In genomic region chr18:74785632-74786031, GRCh38 we compare ENCODE assay signal across 16 cellular contexts.
DNase-seq lines count a peak whose midpoint lies in the region; ATAC-seq, FAIRE-seq and TF ChIP-seq lines count a peak whose summit lies in the region.
"Had no signal": no experiment of that assay in that cellular context is flagged by ENCODE, and none has a peak within 500 bp of the region (broad histone marks: within the 10 kb centered on the region; RNA-seq: fewer than 3 reads in every experiment).

No MANE protein-coding gene starts in this region.

- no peak overlapping the region for H2BK5ac ChIP-seq in H1 (ENCODE audit: low read depth, low read length)
- H2BK5ac ChIP-seq in mesenchymal stem cell (ENCODE audit: low read depth, low read length, poor library complexity, severe bottlenecking) = no peak overlapping the region

- H3K36me3 ChIP-seq in HepG2 (replicated peaks in 1 of 2; ENCODE audit: control insufficient read depth in 1 of 2, insufficient read depth in 2 of 2, low read length in 2 of 2) (no peaks in the 10 kb centered on the region; a peak in 1 of 5 replicates), right lobe of liver (peaks cover 0 to 4% (median 0%) of the 10 kb centered on the region in 4 donors), H1 (ENCODE audit: control insufficient read depth in 2 of 4, insufficient read depth in 4 of 4, low read length in 3 of 4) (no peaks in the 10 kb centered on the region), mesenchymal stem cell (ENCODE audit: control insufficient read depth in 1 of 2, insufficient read depth in 2 of 2, low read depth in 1 of 2, low read length in 2 of 2) (peaks cover 3 to 15% of the 10 kb centered on the region in 2 experiments)

- H3K27me3 ChIP-seq in HepG2 (ENCODE audit: control insufficient read depth in 1 of 2, insufficient read depth in 2 of 2, low read length in 2 of 2) = no peaks in the 10 kb centered on the region
- no peaks in the 10 kb centered on the region for H3K27me3 ChIP-seq in right lobe of liver
- H3K27me3 ChIP-seq in H1 (replicated peaks in 1 of 4; ENCODE audit: control insufficient read depth in 3 of 4, extremely low read depth in 1 of 4, insufficient read depth in 3 of 4, low read length in 3 of 4) = no peaks in the 10 kb centered on the region
- H3K27me3 ChIP-seq in mesenchymal stem cell (ENCODE audit: control insufficient read depth in 1 of 2, insufficient read depth in 1 of 2, low read length in 2 of 2) = no peaks in the 10 kb centered on the region

- H3K18ac ChIP-seq in H1 (ENCODE audit: extremely low read depth, low read length) (no peak overlapping the region), mesenchymal stem cell (ENCODE audit: low read depth in 1 of 2, low read length in 2 of 2) (no peak overlapping the region)

- no peaks in the 10 kb centered on the region for H3K79me1 ChIP-seq in H1 (ENCODE audit: low read depth, low read length)
- no peaks in the 10 kb centered on the region for H3K79me1 ChIP-seq in mesenchymal stem cell (replicated peaks; ENCODE audit: low read length, poor library complexity, severe bottlenecking)

- no peak overlapping the region for H3K56ac ChIP-seq in H1 (replicated peaks; ENCODE audit: insufficient read length, low read depth, low read length)

- TF ChIP-seq CTCF in HepG2 (CRISPR knock-in tag; IDR thresholded peaks at IDR 0.05) (no peak), right lobe of liver (IDR thresholded peaks at IDR 0.05) (no peak), H1 (IDR thresholded peaks at IDR 0.05; ENCODE audit: control extremely low read depth in 1 of 3, insufficient read depth in 1 of 3, low read depth in 1 of 3, low read length in 3 of 3) (no peak), GM10266 (IDR thresholded peaks at IDR 0.05; ENCODE audit: control insufficient read depth, insufficient read depth, low read depth, missing control alignments) (no peak)

- TF ChIP-seq RAD21 in HepG2 (CRISPR knock-in tag; IDR thresholded peaks at IDR 0.05) (no peak), H1 (IDR thresholded peaks at IDR 0.05 in 1 of 2, conservative IDR thresholded peaks at IDR 0.05 in 1 of 2; ENCODE audit: low read depth in 2 of 2, low read length in 2 of 2) (no peak)

- FAIRE-seq in HepG2 (lab: Jason Lieb, UNC) (no peak), H1 (lab: Jason Lieb, UNC) (no peak)
- FAIRE-seq: G401.6, H54 had no signal

- POLR2A ChIA-PET in HepG2 (lab: Yijun Ruan, JAX) (no interaction called here), H1 (lab: Charles Lee; ENCODE audit: partially characterized antibody) (no interaction called here)

- H2BK120ac ChIP-seq in H1 (replicated peaks; ENCODE audit: low read depth, low read length) (no peak overlapping the region), mesenchymal stem cell (ENCODE audit: low read depth, low read length) (no peak overlapping the region)

- TF ChIP-seq EP300 in HepG2 (IDR thresholded peaks at IDR 0.05; ENCODE audit: low read depth in 2 of 2, low read length in 2 of 2) = no peak
- TF ChIP-seq EP300 in HepG2 (CRISPR knock-in tag; IDR thresholded peaks at IDR 0.05; ENCODE audit: borderline replicate concordance) = no peak
- TF ChIP-seq EP300 in H1 (IDR thresholded peaks at IDR 0.05; ENCODE audit: borderline replicate concordance in 1 of 2, low read depth in 2 of 2, low read length in 2 of 2) = no peak

- WGBS in HepG2 (ENCODE audit: low lambda C conversion rate) = 99% methylated on average over 3 of the region's 6 CpGs
- 95% methylated on average over 2 of the region's 6 CpGs for WGBS in right lobe of liver (ENCODE audit: insufficient coverage, low coverage, low lambda C conversion rate, missing lambda C conversion rate)
- 95% methylated on average over 6 of the region's 6 CpGs; no CpG with 5 or more reads in 1 of the 2 experiments for WGBS in H1 (ENCODE audit: extremely low coverage in 1 of 2, insufficient coverage in 1 of 2, insufficient read length in 1 of 2, insufficient replicate concordance in 2 of 2, low coverage in 1 of 2, low lambda C conversion rate in 2 of 2, missing lambda C conversion rate in 1 of 2), 2 experiments
- WGBS in mesenchymal stem cell = 96% methylated on average over 5 of the region's 6 CpGs

- no peaks in the 10 kb centered on the region for H4K20me1 ChIP-seq in HepG2 (ENCODE audit: insufficient read depth, low read length)
- H4K20me1 ChIP-seq in H1 (replicated peaks in 1 of 2; ENCODE audit: control insufficient read depth in 1 of 2, insufficient read depth in 2 of 2, low read length in 2 of 2) = no peaks in the 10 kb centered on the region

- H3K4me1 ChIP-seq in HepG2 (ENCODE audit: insufficient read depth, low read length) (no peaks in the 10 kb centered on the region), right lobe of liver (no peaks in the 10 kb centered on the region), H1 (replicated peaks in 1 of 4; ENCODE audit: control insufficient read depth in 3 of 4, insufficient read depth in 4 of 4, low read length in 3 of 4) (no peaks in the 10 kb centered on the region), mesenchymal stem cell (ENCODE audit: control insufficient read depth, insufficient read depth, low read depth, low read length) (no peaks in the 10 kb centered on the region)

- H2AFZ ChIP-seq in HepG2 (ENCODE audit: low read length) (no peak overlapping the region), H1 (ENCODE audit: low read length) (no peak overlapping the region), mesenchymal stem cell (ENCODE audit: low read depth, low read length) (no peak overlapping the region)

- H3K9me3 ChIP-seq in HepG2 (ENCODE audit: low read length) (no peaks in the 10 kb centered on the region), right lobe of liver (no peaks in the 10 kb centered on the region), H1 (ENCODE audit: insufficient read depth in 2 of 2, low read depth in 1 of 2, low read length in 1 of 2) (no peaks in the 10 kb centered on the region), mesenchymal stem cell (ENCODE audit: control insufficient read depth, low read length) (no peaks in the 10 kb centered on the region)

- intact Hi-C loops in HepG2 (cut with micrococcal nuclease; ENCODE audit: unreplicated experiment) = no loop called here
- intact Hi-C loops in right lobe of liver (cut with DNase I) = no loop called here
- intact Hi-C loops in left ventricle myocardium superior (cut with micrococcal nuclease) = no loop called here
- intact Hi-C loops in head of caudate nucleus (cut with DNase I) = no loop called here

- in situ Hi-C loops in HepG2 (cut with HindIII; ENCODE audit: extremely low pct_ligation_motif_present, low pct_unique_long_range_greater_than_20kb) = no loop called here

- H2BK12ac ChIP-seq in H1 (ENCODE audit: low read depth, low read length) = peak overlapping the region; percentile 68; the same call in 1 of the 2 replicates
- no peak overlapping the region for H2BK12ac ChIP-seq in mesenchymal stem cell (ENCODE audit: low read length in 2 of 2)

- no peaks in the 10 kb centered on the region for H3K23me2 ChIP-seq in H1 (ENCODE audit: low read depth, low read length)

- H2BK20ac ChIP-seq in H1 (ENCODE audit: low read length) = no peak overlapping the region

- no peak overlapping the region for H2BK15ac ChIP-seq in H1 (ENCODE audit: low read length)
- H2BK15ac ChIP-seq in mesenchymal stem cell (ENCODE audit: low read depth, poor library complexity, severe bottlenecking) = no peak overlapping the region

- H3K14ac ChIP-seq in H1 (ENCODE audit: insufficient read length) (no peak overlapping the region), mesenchymal stem cell (ENCODE audit: low read length in 2 of 2) (peak overlapping the region in 1 of 2 experiments; percentile 2)

- H4K5ac ChIP-seq in H1 (ENCODE audit: insufficient read length, low read depth, low read length) = no peak overlapping the region

- TF ChIP-seq POLR2A in HepG2 (IDR thresholded peaks at IDR 0.05; ENCODE audit: insufficient read depth in 1 of 2, low read depth in 2 of 2, low read length in 2 of 2) (no peak), right lobe of liver (IDR thresholded peaks at IDR 0.05) (no peak), H1 (IDR thresholded peaks at IDR 0.05; ENCODE audit: control extremely low read depth in 1 of 2, low read depth in 2 of 2, low read length in 2 of 2) (no peak)

- H3K9ac ChIP-seq in HepG2 (ENCODE audit: insufficient read depth, low read depth, low read length) (no peak overlapping the region), H1 (replicated peaks in 1 of 4; ENCODE audit: extremely low read depth in 1 of 4, low read depth in 3 of 4, low read length in 3 of 4) (no peak overlapping the region), mesenchymal stem cell (ENCODE audit: low read length) (no peak overlapping the region)

- no peak overlapping the region for H3K27ac ChIP-seq in HepG2 (ENCODE audit: extremely low read length, insufficient read depth, low read length)
- H3K27ac ChIP-seq in right lobe of liver = no peak overlapping the region
- H3K27ac ChIP-seq in H1 (ENCODE audit: low read depth, low read length) = no peak overlapping the region
- H3K27ac ChIP-seq in mesenchymal stem cell (ENCODE audit: low read length, poor library complexity, severe bottlenecking) = no peak overlapping the region
- H3K27ac ChIP-seq: 22Rv1 had no signal

- H4K91ac ChIP-seq in H1 (replicated peaks; ENCODE audit: insufficient read length, low read length) (no peak overlapping the region), mesenchymal stem cell (ENCODE audit: low read length) (no peak overlapping the region)

- H2AK5ac ChIP-seq in H1 (ENCODE audit: low read depth, low read length) (no peak overlapping the region), mesenchymal stem cell (ENCODE audit: low read length, severe bottlenecking) (no peak overlapping the region)

- CTCF ChIA-PET in HepG2 (lab: Yijun Ruan, JAX; ENCODE audit: low intra/inter-chr PET ratio, low total read pairs) (no interaction called here), H1 (lab: Charles Lee; ENCODE audit: partially characterized antibody) (interaction anchor here (0.9 kb wide), 1 partner anchor 8 kb away, joined by 3 read pairs; no protein-coding TSS in a partner anchor)

- H3K4ac ChIP-seq in H1 (replicated peaks; ENCODE audit: insufficient read length, low read depth, low read length) (no peak overlapping the region), mesenchymal stem cell (ENCODE audit: low read depth in 1 of 2, low read length in 2 of 2) (no peak overlapping the region)

- H4K8ac ChIP-seq in H1 (ENCODE audit: extremely low read depth, insufficient read depth, low read length) (no peak overlapping the region), mesenchymal stem cell (ENCODE audit: low read length) (peak overlapping the region; percentile 12)

- H3K23ac ChIP-seq in H1 (ENCODE audit: insufficient read length) (no peak overlapping the region), mesenchymal stem cell (ENCODE audit: low read length in 2 of 2) (no peak overlapping the region)

- H3K4me2 ChIP-seq in HepG2 (ENCODE audit: low read depth, low read length) (no peak overlapping the region), H1 (ENCODE audit: insufficient read depth in 1 of 2, low read depth in 2 of 2, low read length in 2 of 2) (no peak overlapping the region), mesenchymal stem cell (ENCODE audit: low read length, poor library complexity, severe bottlenecking) (no peak overlapping the region)

- H3K4me3 ChIP-seq in HepG2 (replicated peaks in 1 of 3; ENCODE audit: insufficient read depth in 1 of 3, low read depth in 2 of 3, low read length in 3 of 3) (no peak overlapping the region), right lobe of liver (no peak overlapping the region), H1 (ENCODE audit: extremely low read depth in 1 of 4, insufficient read depth in 2 of 4, low read depth in 3 of 4, low read length in 4 of 4) (no peak overlapping the region), mesenchymal stem cell (ENCODE audit: insufficient read depth in 1 of 2, low read depth in 1 of 2, low read length in 2 of 2) (no peak overlapping the region)

- ATAC-seq in HepG2 (no peak), right lobe of liver (no peak), left ventricle myocardium superior (no peak)
- ATAC-seq: CD8-positive, alpha-beta T cell had no signal

- H3K79me2 ChIP-seq in HepG2 (ENCODE audit: insufficient read depth, low read length) (no peaks in the 10 kb centered on the region), H1 (ENCODE audit: control insufficient read depth in 1 of 2, insufficient read depth in 2 of 2, low read length in 2 of 2) (no peaks in the 10 kb centered on the region)

- BruUV-seq in HepG2 (replicated peaks; lab: Mats Ljungman, UMichigan) = no TSS peak

- DNase-seq in HepG2 (ENCODE audit: low spot score) (no peak), right lobe of liver (no peak), H1 (ENCODE audit: low read depth in 1 of 2, low spot score in 2 of 2) (no peak), mesenchymal stem cell (no peak), amygdala (lab: John Stamatoyannopoulos, UW) (no peak), left ventricle myocardium superior (no peak), GM10266 (ENCODE audit: extremely low spot score) (no peak), head of caudate nucleus (no peak)
- DNase-seq: CD8-positive, alpha-beta T cell; COR-L47; DMS153; DMS79 treated with DMSO at 0.1 percent for 48 hours; EL had no signal
